Comparison of ENCODE assay signal across 20 cellular contexts in genomic region chr9:122392714-122393113, GRCh38.
"Had no signal": no experiment of that assay in that cellular context is flagged by ENCODE, and none has a peak within 500 bp of the region (broad histone marks: within the 10 kb centered on the region; RNA-seq: fewer than 3 reads in every experiment).

No MANE protein-coding gene starts in this region.

- H3K36me3 ChIP-seq: upper lobe of right lung had no signal

- H3K27ac Mint-ChIP-seq: activated T-cell treated with anti-CD3 and anti-CD28 coated beads, Interleukin-2, amount 50 U/mL, for 24 hours; nephron; progenitor cell of endocrine pancreas; stimulated activated naive CD8-positive, alpha-beta T cell treated with anti-CD3 and anti-CD28 coated beads, Interleukin-15, Interleukin-2, amounts not matched to agents 100 ng/mL and 50 ng/mL, for 24 hours had no signal

- H3K4me3 Mint-ChIP-seq: activated T-cell treated with anti-CD3 and anti-CD28 coated beads, Interleukin-2, amount 50 U/mL, for 24 hours; nephron; stimulated activated naive CD8-positive, alpha-beta T cell treated with anti-CD3 and anti-CD28 coated beads, Interleukin-15, Interleukin-2, amounts not matched to agents 100 ng/mL and 50 ng/mL, for 24 hours had no signal

- H3K4me1 Mint-ChIP-seq: nephron had no signal

- H3K27ac ChIP-seq: upper lobe of right lung, VCaP had no signal

- H3K9me3 Mint-ChIP-seq: activated T-cell treated with anti-CD3 and anti-CD28 coated beads, Interleukin-2, amount 50 U/mL, for 24 hours; nephron; stimulated activated naive CD8-positive, alpha-beta T cell treated with anti-CD3 and anti-CD28 coated beads, Interleukin-15, Interleukin-2, amounts not matched to agents 100 ng/mL and 50 ng/mL, for 24 hours had no signal

- DNase-seq: activated CD4-positive, alpha-beta T cell treated with anti-CD3 and anti-CD28 coated beads for 1 hour; activated CD4-positive, alpha-beta T cell treated with anti-CD3 and anti-CD28 coated beads, Interleukin-2, amount 50 U/mL, for 48 hours; activated effector memory CD4-positive, alpha-beta T cell treated with Interleukin-2 at 50 U/mL for 16 hours; activated naive CD4-positive, alpha-beta T cell treated with anti-CD3 and anti-CD28 coated beads, Interleukin-2, amount 50 U/mL, for 16 hours; activated T-cell treated with anti-CD3 and anti-CD28 coated beads, Interleukin-2, amount 50 U/mL, for 24 hours; caudate nucleus; glutamatergic neuron; hypothalamus; kidney; left ventricle myocardium superior; mesendoderm; right cardiac atrium; SK-N-SH; stimulated activated CD4-positive, alpha-beta T cell treated with anti-CD3 and anti-CD28 coated beads, Interleukin-4, amount 100 ng/mL, for 4 hours; upper lobe of right lung had no signal

- H3K27me3 ChIP-seq: upper lobe of right lung had no signal

- H3K9me3 ChIP-seq: SK-N-SH, upper lobe of right lung had no signal

- H3K9ac ChIP-seq: SK-N-SH had no signal

- H3K4me2 ChIP-seq: SK-N-SH, smooth muscle cell had no signal

- H3K4me3 ChIP-seq: smooth muscle cell, upper lobe of right lung had no signal

- ATAC-seq: left ventricle myocardium superior, right cardiac atrium, upper lobe of right lung had no signal
